Comparison of ENCODE assay signal across 27 cellular contexts in the genomic region with DNA sequence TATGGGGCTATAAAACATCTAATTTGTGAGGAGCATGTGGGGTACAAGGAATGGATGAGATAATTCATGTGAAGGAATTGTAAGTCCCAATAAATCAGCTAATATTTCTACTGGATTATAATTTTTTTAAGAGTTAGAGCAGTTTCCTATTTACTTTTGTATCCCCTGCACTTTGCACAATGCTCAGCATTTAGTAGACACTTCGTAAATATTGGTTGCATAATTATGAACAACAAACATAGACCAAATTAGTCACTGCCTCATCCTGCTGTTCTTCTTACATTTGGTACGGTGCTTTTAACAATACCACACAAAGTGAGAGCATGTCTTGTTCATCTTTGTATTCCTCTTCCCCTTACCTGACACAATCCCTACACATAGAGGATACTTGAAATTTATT.
"Had no signal": no experiment of that assay in that cellular context is flagged by ENCODE, and none has a peak within 500 bp of the region (broad histone marks: within the 10 kb centered on the region; RNA-seq: fewer than 3 reads in every experiment).

No MANE protein-coding gene starts in this region.

- H3K27ac ChIP-seq: ascending aorta, cardiac muscle cell, VCaP had no signal

- DNase-seq: activated B cell treated with CpG ODN at 0.5 μM for 24 hours; activated CD4-positive, alpha-beta memory T cell treated with anti-CD3 and anti-CD28 coated beads for 36 hours; activated CD4-positive, alpha-beta T cell treated with anti-CD3 and anti-CD28 coated beads for 4 hours; activated CD4-positive, alpha-beta T cell treated with anti-CD3 and anti-CD28 coated beads, Interleukin-2, amount 10 ng/mL, durations not matched to agents 24 days and 14 days; activated CD4-positive, alpha-beta T cell treated with anti-CD3 and anti-CD28 coated beads, Interleukin-2, amount 50 U/mL, for 1 hour; activated CD4-positive, alpha-beta T cell treated with anti-CD3 and anti-CD28 coated beads, Interleukin-2, amount 50 U/mL, for 4 hours; activated CD4-positive, CD25-positive, alpha-beta regulatory T cell treated with anti-CD3 and anti-CD28 coated beads, Interleukin-2, amount 50 U/mL, for 72 hours; activated CD8-positive, alpha-beta memory T cell treated with anti-CD3 and anti-CD28 coated beads, Interleukin-2, amount 50 U/mL, for 4 hours; activated CD8-positive, alpha-beta T cell treated with anti-CD3 and anti-CD28 coated beads for 36 hours; activated effector memory CD4-positive, alpha-beta T cell treated with Interleukin-2 at 50 U/mL for 16 hours; activated gamma-delta T cell; activated naive CD4-positive, alpha-beta T cell treated with anti-CD3 and anti-CD28 coated beads, Interleukin-2, amount 10 ng/mL, durations not matched to agents 7 days and 5 days; activated naive CD4-positive, alpha-beta T cell treated with Interleukin-2 at 50 U/mL for 16 hours; activated naive CD8-positive, alpha-beta T cell treated with anti-CD3 and anti-CD28 coated beads, Interleukin-2, amount 10 ng/mL, durations not matched to agents 7 days and 5 days; activated naive CD8-positive, alpha-beta T cell treated with anti-CD3 and anti-CD28 coated beads, Interleukin-2, amount 50 U/mL, for 24 hours; activated T-cell treated with anti-CD3 and anti-CD28 coated beads for 4 hours; activated T-cell treated with anti-CD3 and anti-CD28 coated beads, Interleukin-2, amount 50 U/mL, for 24 hours; activated T-cell treated with anti-CD3 and anti-CD28 coated beads, Interleukin-2, amount 50 U/mL, for 48 hours; amygdala; anterior cingulate cortex; caudate nucleus; cerebellar nuclear complex; T-helper 2 cell; T-helper 9 cell had no signal

- ATAC-seq: activated CD8-positive, alpha-beta T cell treated with anti-CD3 and anti-CD28 coated beads for 36 hours; activated naive CD8-positive, alpha-beta T cell treated with anti-CD3 and anti-CD28 coated beads, Interleukin-2, amount 50 U/mL, for 24 hours had no signal

- H3K36me3 ChIP-seq: ascending aorta, cardiac muscle cell had no signal

- H3K4me1 ChIP-seq: ascending aorta had no signal

- H3K4me3 ChIP-seq: ascending aorta, cardiac muscle cell had no signal

- H3K27me3 ChIP-seq: ascending aorta, cardiac muscle cell had no signal
